Comparison of ENCODE assay signal across 18 cellular contexts in genomic region chr2:2826621-2827020, GRCh38.
DNase-seq lines count a peak whose midpoint lies in the region; TF ChIP-seq lines count a peak whose summit lies in the region.
"Had no signal": no experiment of that assay in that cellular context is flagged by ENCODE, and none has a peak within 500 bp of the region (broad histone marks: within the 10 kb centered on the region; RNA-seq: fewer than 3 reads in every experiment).

No MANE protein-coding gene starts in this region.

- CTCF ChIA-PET in activated CD4-positive, alpha-beta memory T cell treated with anti-CD3 and anti-CD28 coated beads, Interleukin-2, amount 10 ng/mL, durations not matched to agents 7 days and 5 days (lab: Charles Lee) = no interaction called here
- CTCF ChIA-PET in activated CD4-positive, alpha-beta memory T cell treated with anti-CD3 and anti-CD28 coated beads for 36 hours (lab: Charles Lee) = no interaction called here

- 89 to 93% methylated on average over 6 to 8 of the region's 8 CpGs for WGBS in endodermal cell (ENCODE audit: insufficient coverage in 1 of 2, insufficient read length in 1 of 2), 2 experiments
- 42 to 61% (median 53%) methylated on average over 8 of the region's 8 CpGs for WGBS in stomach, 5 donors

- H3K27ac Mint-ChIP-seq in activated CD4-positive, alpha-beta memory T cell treated with anti-CD3 and anti-CD28 coated beads, Interleukin-2, amount 10 ng/mL, durations not matched to agents 7 days and 5 days = no peak overlapping the region
- H3K27ac Mint-ChIP-seq in activated CD4-positive, alpha-beta memory T cell treated with anti-CD3 and anti-CD28 coated beads for 36 hours = no peak overlapping the region
- H3K27ac Mint-ChIP-seq in endodermal cell = no peak overlapping the region
- H3K27ac Mint-ChIP-seq in activated naive CD8-positive, alpha-beta T cell treated with anti-CD3 and anti-CD28 coated beads for 36 hours = no peak overlapping the region
- H3K27ac Mint-ChIP-seq: CD4-positive, alpha-beta memory T cell had no signal

- no peak for TF ChIP-seq EP300 in stomach (IDR thresholded peaks at IDR 0.05)

- no peak overlapping the region for H3K9ac ChIP-seq in endodermal cell (ENCODE audit: extremely low read depth, low read length, poor library complexity, severe bottlenecking)

- POLR2A ChIA-PET in activated CD4-positive, alpha-beta memory T cell treated with anti-CD3 and anti-CD28 coated beads, Interleukin-2, amount 10 ng/mL, durations not matched to agents 7 days and 5 days (lab: Charles Lee) = no interaction called here
- POLR2A ChIA-PET in activated CD4-positive, alpha-beta memory T cell treated with anti-CD3 and anti-CD28 coated beads for 36 hours (lab: Charles Lee) = no interaction called here

- TF ChIP-seq POLR2A in stomach (IDR thresholded peaks at IDR 0.05) = no peak

- peaks cover 4% of the 10 kb centered on the region for H3K9me3 Mint-ChIP-seq in activated CD4-positive, alpha-beta memory T cell treated with anti-CD3 and anti-CD28 coated beads, Interleukin-2, amount 10 ng/mL, durations not matched to agents 7 days and 5 days
- no peaks in the 10 kb centered on the region for H3K9me3 Mint-ChIP-seq in activated CD4-positive, alpha-beta memory T cell treated with anti-CD3 and anti-CD28 coated beads for 36 hours
- H3K9me3 Mint-ChIP-seq in endodermal cell = no peaks in the 10 kb centered on the region
- H3K9me3 Mint-ChIP-seq in activated naive CD8-positive, alpha-beta T cell treated with anti-CD3 and anti-CD28 coated beads for 36 hours = no peaks in the 10 kb centered on the region

- H3K4me1 Mint-ChIP-seq in activated CD4-positive, alpha-beta memory T cell treated with anti-CD3 and anti-CD28 coated beads, Interleukin-2, amount 10 ng/mL, durations not matched to agents 7 days and 5 days = no peaks in the 10 kb centered on the region
- H3K4me1 Mint-ChIP-seq in activated CD4-positive, alpha-beta memory T cell treated with anti-CD3 and anti-CD28 coated beads for 36 hours (ENCODE audit: low read depth) = no peaks in the 10 kb centered on the region
- H3K4me1 Mint-ChIP-seq in endodermal cell = peaks cover 2% of the 10 kb centered on the region
- no peaks in the 10 kb centered on the region for H3K4me1 Mint-ChIP-seq in activated naive CD8-positive, alpha-beta T cell treated with anti-CD3 and anti-CD28 coated beads for 36 hours
- H3K4me1 Mint-ChIP-seq: CD4-positive, alpha-beta memory T cell had no signal

- H3K36me3 ChIP-seq in H7 (replicated peaks; ENCODE audit: control insufficient read depth, insufficient read depth, low read length) = no peaks in the 10 kb centered on the region
- H3K36me3 ChIP-seq in endodermal cell (ENCODE audit: control insufficient read depth, insufficient read depth, low read length) = no peaks in the 10 kb centered on the region
- no peaks in the 10 kb centered on the region for H3K36me3 ChIP-seq in stomach
- H3K36me3 ChIP-seq: BE2C had no signal

- H3K9me3 ChIP-seq in endodermal cell (ENCODE audit: control insufficient read depth, low read length) (peaks cover 2% of the 10 kb centered on the region), stomach (peaks cover 0 to 8% (median 2%) of the 10 kb centered on the region in 4 donors)
- H3K9me3 ChIP-seq: BE2C had no signal

- intact Hi-C loops in activated CD4-positive, alpha-beta memory T cell treated with anti-CD3 and anti-CD28 coated beads for 36 hours (cut with micrococcal nuclease) = no loop called here
- intact Hi-C loops in stomach (cut with DNase I; ENCODE audit: low total_unique reads) = no loop called here

- no peaks in the 10 kb centered on the region for H3K27me3 Mint-ChIP-seq in activated CD4-positive, alpha-beta memory T cell treated with anti-CD3 and anti-CD28 coated beads, Interleukin-2, amount 10 ng/mL, durations not matched to agents 7 days and 5 days
- no peaks in the 10 kb centered on the region for H3K27me3 Mint-ChIP-seq in activated CD4-positive, alpha-beta memory T cell treated with anti-CD3 and anti-CD28 coated beads for 36 hours
- H3K27me3 Mint-ChIP-seq in endodermal cell (ENCODE audit: insufficient read depth) = no peaks in the 10 kb centered on the region
- peaks cover 8% of the 10 kb centered on the region for H3K27me3 Mint-ChIP-seq in activated naive CD8-positive, alpha-beta T cell treated with anti-CD3 and anti-CD28 coated beads for 36 hours

- no peak overlapping the region for H3K4me3 Mint-ChIP-seq in activated CD4-positive, alpha-beta memory T cell treated with anti-CD3 and anti-CD28 coated beads, Interleukin-2, amount 10 ng/mL, durations not matched to agents 7 days and 5 days
- H3K4me3 Mint-ChIP-seq in activated CD4-positive, alpha-beta memory T cell treated with anti-CD3 and anti-CD28 coated beads for 36 hours = no peak overlapping the region
- no peak overlapping the region for H3K4me3 Mint-ChIP-seq in endodermal cell
- H3K4me3 Mint-ChIP-seq in activated naive CD8-positive, alpha-beta T cell treated with anti-CD3 and anti-CD28 coated beads for 36 hours = no peak overlapping the region
- H3K4me3 Mint-ChIP-seq: CD4-positive, alpha-beta memory T cell had no signal

- H3K4me1 ChIP-seq in endodermal cell (ENCODE audit: control insufficient read depth, insufficient read depth, low read length) (no peaks in the 10 kb centered on the region), stomach (no peaks in the 10 kb centered on the region)

- H3K4me3 ChIP-seq in H7 (ENCODE audit: insufficient read depth, low read depth, low read length) (no peak overlapping the region), endodermal cell (ENCODE audit: low read length) (no peak overlapping the region), stomach (no peak overlapping the region), foreskin fibroblast (ENCODE audit: low read depth in 1 of 2, low read length in 2 of 2) (no peak overlapping the region)

- no peaks in the 10 kb centered on the region for H3K36me3 Mint-ChIP-seq in activated CD4-positive, alpha-beta memory T cell treated with anti-CD3 and anti-CD28 coated beads, Interleukin-2, amount 10 ng/mL, durations not matched to agents 7 days and 5 days (ENCODE audit: low read depth)
- no peaks in the 10 kb centered on the region for H3K36me3 Mint-ChIP-seq in activated CD4-positive, alpha-beta memory T cell treated with anti-CD3 and anti-CD28 coated beads for 36 hours
- H3K36me3 Mint-ChIP-seq in endodermal cell (ENCODE audit: low read depth) = no peaks in the 10 kb centered on the region
- no peaks in the 10 kb centered on the region for H3K36me3 Mint-ChIP-seq in activated naive CD8-positive, alpha-beta T cell treated with anti-CD3 and anti-CD28 coated beads for 36 hours
- H3K36me3 Mint-ChIP-seq: CD4-positive, alpha-beta memory T cell had no signal

- DNase-seq in activated CD4-positive, alpha-beta memory T cell treated with anti-CD3 and anti-CD28 coated beads, Interleukin-2, amount 10 ng/mL, durations not matched to agents 7 days and 5 days = peak; percentile 1
- DNase-seq in activated CD4-positive, alpha-beta memory T cell treated with anti-CD3 and anti-CD28 coated beads for 36 hours = no peak
- DNase-seq in H7 = peak; percentile 29
- DNase-seq in endodermal cell = peak; percentile 33
- peak; percentile 16 for DNase-seq in stomach
- DNase-seq in activated naive CD8-positive, alpha-beta T cell treated with anti-CD3 and anti-CD28 coated beads for 36 hours = no peak
- no peak for DNase-seq in foreskin fibroblast
- DNase-seq: BE2C; CD4-positive, alpha-beta memory T cell; GF-D8; MM.1S; NCI-H1092; NCI-H1436 treated with DMSO at 0.1 percent for 48 hours; NCI-H2029; NCI-H2171; NCI-H526; PC-3 had no signal

- H3K27me3 ChIP-seq in H7 (ENCODE audit: control insufficient read depth, insufficient read depth, low read length) (no peaks in the 10 kb centered on the region), endodermal cell (ENCODE audit: control insufficient read depth, insufficient read depth, low read length, poor library complexity, severe bottlenecking) (no peaks in the 10 kb centered on the region), stomach (peaks cover 0 to 3% (median 0%) of the 10 kb centered on the region in 3 donors)
- H3K27me3 ChIP-seq: BE2C had no signal

- TF ChIP-seq CTCF in endodermal cell (conservative IDR thresholded peaks at IDR 0.05) (no peak), stomach (IDR thresholded peaks at IDR 0.05) (no peak), foreskin fibroblast (IDR thresholded peaks at IDR 0.05; ENCODE audit: low read depth, low read length) (no peak)

- H3K27ac ChIP-seq in endodermal cell (ENCODE audit: low read depth, low read length) (no peak overlapping the region), stomach (no peak overlapping the region)
- H3K27ac ChIP-seq: RWPE1 had no signal

Comparison
In these comparisons a context has a peak if more than half of its experiments do, and no peak if none do; other contexts are left out.
1. DNase-seq: peak in activated CD4-positive, alpha-beta memory T cell treated with anti-CD3 and anti-CD28 coated beads, Interleukin-2, amount 10 ng/mL, durations not matched to agents 7 days and 5 days (single experiment), H7 (single experiment), endodermal cell (single experiment) and stomach (single experiment); none in activated CD4-positive, alpha-beta memory T cell treated with anti-CD3 and anti-CD28 coated beads for 36 hours (single experiment), activated naive CD8-positive, alpha-beta T cell treated with anti-CD3 and anti-CD28 coated beads for 36 hours (single experiment) and foreskin fibroblast (0 of 2).